Comparison of ENCODE assay signal across 24 cellular contexts in the genomic region with DNA sequence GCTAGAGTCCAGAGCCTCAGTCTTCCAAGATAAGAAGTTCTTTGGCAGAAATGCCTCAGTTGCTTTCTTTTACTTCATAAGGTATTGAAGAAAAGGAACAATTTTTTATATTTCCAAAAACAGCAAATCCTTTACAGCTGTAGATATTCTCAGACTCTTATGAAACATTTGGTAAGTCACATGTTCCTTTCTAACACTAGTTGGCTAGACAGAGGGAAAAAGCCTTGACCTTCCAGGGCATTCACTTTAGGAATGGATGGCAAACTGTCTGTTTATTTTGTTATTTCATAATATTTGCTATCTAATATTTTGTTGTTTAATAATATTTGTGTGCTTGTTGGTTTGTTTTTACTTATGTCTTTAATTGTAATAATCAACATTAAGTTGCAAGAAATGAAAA.
"Had no signal": no experiment of that assay in that cellular context is flagged by ENCODE, and none has a peak within 500 bp of the region (broad histone marks: within the 10 kb centered on the region; RNA-seq: fewer than 3 reads in every experiment).

No MANE protein-coding gene starts in this region.

- DNase-seq: activated CD4-positive, alpha-beta memory T cell treated with anti-CD3 and anti-CD28 coated beads, Interleukin-2, amount 10 ng/mL, durations not matched to agents 7 days and 5 days; activated CD4-positive, alpha-beta T cell treated with anti-CD3 and anti-CD28 coated beads, Interleukin-2, amount 10 ng/mL, durations not matched to agents 7 days and 5 days; activated CD4-positive, CD25-positive, alpha-beta regulatory T cell; activated gamma-delta T cell; activated naive CD4-positive, alpha-beta T cell treated with anti-CD3 and anti-CD28 coated beads for 36 hours; activated T-cell treated with anti-CD3 and anti-CD28 coated beads for 4 hours; activated T-cell treated with anti-CD3 and anti-CD28 coated beads, Interleukin-2, amount 50 U/mL, for 48 hours; Karpas-422; MM.1S; NCI-H1105; NCI-H1436; NCI-H1694 treated with DMSO at 0.1 percent for 48 hours; NCI-H2029 treated with DMSO at 0.1 percent for 48 hours; NCI-H510A treated with DMSO at 0.1 percent for 48 hours; NCI-H69; NK-92 treated with Interleukin-12 subunit alpha and Interleukin-12 subunit beta, amount 100 ng/mL, for 24 hours; PC-3; T-cell; T-helper 2 cell; T1000 had no signal

- FAIRE-seq: K562 had no signal

- H3K4me3 ChIP-seq: K562, SK-N-MC had no signal

- H3K27ac ChIP-seq: SK-N-MC, VCaP had no signal

- ATAC-seq: activated T-helper 17 cell treated with anti-CD3 and anti-CD28 coated beads, Interleukin-2, amount 50 U/mL, for 72 hours; K562; PC-3; T-cell had no signal
